ENCODE assay signal across 19 cellular contexts in genomic region chr11:46373787-46374740, GRCh38. TPM values are rescaled to one million over a fixed set of nuclear protein-coding genes. Genes with fewer than 3 reads are reported as not detected.
DNase-seq lines count a peak whose midpoint lies in the region; ATAC-seq and TF ChIP-seq lines count a peak whose summit lies in the region.
"Had no signal": no experiment of that assay in that cellular context is flagged by ENCODE, and none has a peak within 500 bp of the region (broad histone marks: within the 10 kb centered on the region; RNA-seq: fewer than 3 reads in every experiment).

No MANE protein-coding gene starts in this region.

- ATAC-seq in right cardiac atrium (no peak), omental fat pad (ENCODE audit: low FRiP score) (no peak)
- ATAC-seq: GM12878, HepG2 had no signal

- no peak overlapping the region for H3K14ac ChIP-seq in mesenchymal stem cell (ENCODE audit: low read length in 2 of 2)

- WGBS in right cardiac atrium: 85% methylated on average over 30 of the region's 30 CpGs
- 86% methylated on average over 30 of the region's 30 CpGs for WGBS in mesenchymal stem cell

- no peak overlapping the region for H3K23ac ChIP-seq in mesenchymal stem cell (ENCODE audit: low read length in 2 of 2)

- H2AFZ ChIP-seq in mesenchymal stem cell (ENCODE audit: low read depth, low read length): no peak overlapping the region

- no peak overlapping the region for H3K4me3 ChIP-seq in right cardiac atrium (ENCODE audit: low read length)
- H3K4me3 ChIP-seq in mesenchymal stem cell (ENCODE audit: insufficient read depth in 1 of 2, low read depth in 1 of 2, low read length in 2 of 2): no peak overlapping the region
- H3K4me3 ChIP-seq: BLaER1 treated with 17β-estradiol and CSF1 and Interleukin-3, amounts not matched to agents 10 nM and 100 nM; GM12878 had no signal

- no peak for TF ChIP-seq CTCF in omental fat pad (IDR thresholded peaks at IDR 0.05)

- intact Hi-C loops in right cardiac atrium (cut with DNase I): no loop called here
- intact Hi-C loops in cardiac septum (cut with DNase I): no loop called here

- DNase-seq in right cardiac atrium (peak in 2 of 3 donors; percentile 47 to 56), cardiac septum (ENCODE audit: low spot score) (no peak), cerebellar cortex (ENCODE audit: low spot score) (peak; percentile 51), mesenchymal stem cell (no peak), omental fat pad (ENCODE audit: low spot score) (no peak), caudate nucleus (lab: John Stamatoyannopoulos, UW) (no peak), nucleus accumbens (lab: John Stamatoyannopoulos, UW) (no peak)
- DNase-seq in activated effector memory CD4-positive, alpha-beta T cell treated with Interleukin-2 at 50 U/mL for 16 hours: no peak
- DNase-seq: ACHN; Calu3; CD4-positive, CD25-positive, alpha-beta regulatory T cell; DMS 273 treated with DMSO at 0.1 percent for 48 hours; GOT3; H9 had no signal

- no peak overlapping the region for H3K18ac ChIP-seq in mesenchymal stem cell (ENCODE audit: low read depth in 1 of 2, low read length in 2 of 2)

- H2BK15ac ChIP-seq in mesenchymal stem cell (ENCODE audit: low read depth, poor library complexity, severe bottlenecking): no peak overlapping the region

- H3K4me1 ChIP-seq in right cardiac atrium (ENCODE audit: control insufficient read depth, insufficient read depth, low read length): no peaks in the 10 kb centered on the region
- H3K4me1 ChIP-seq in mesenchymal stem cell (ENCODE audit: control insufficient read depth, insufficient read depth, low read depth, low read length): peaks cover 34% of the 10 kb centered on the region

- H3K27ac ChIP-seq in right cardiac atrium (ENCODE audit: low read length) (no peak overlapping the region), mesenchymal stem cell (ENCODE audit: low read length, poor library complexity, severe bottlenecking) (no peak overlapping the region), caudate nucleus (ENCODE audit: low read depth, low read length) (no peak overlapping the region)
- H3K27ac ChIP-seq: 22Rv1; BLaER1 treated with 17β-estradiol and CSF1 and Interleukin-3, amounts not matched to agents 10 nM and 100 nM had no signal

- H3K9me3 ChIP-seq in right cardiac atrium (ENCODE audit: control insufficient read depth, low read length): no peaks in the 10 kb centered on the region
- no peaks in the 10 kb centered on the region for H3K9me3 ChIP-seq in mesenchymal stem cell (ENCODE audit: control insufficient read depth, low read length)
- H3K9me3 ChIP-seq: BLaER1 treated with 17β-estradiol and CSF1 and Interleukin-3, amounts not matched to agents 10 nM and 100 nM had no signal

- H3K4ac ChIP-seq in mesenchymal stem cell (ENCODE audit: low read depth in 1 of 2, low read length in 2 of 2): no peak overlapping the region

- no peak overlapping the region for H3K9ac ChIP-seq in mesenchymal stem cell (ENCODE audit: low read length)
- H3K9ac ChIP-seq: BLaER1 treated with 17β-estradiol and CSF1 and Interleukin-3, amounts not matched to agents 10 nM and 100 nM had no signal

- no peak overlapping the region for H3K4me2 ChIP-seq in mesenchymal stem cell (ENCODE audit: low read length, poor library complexity, severe bottlenecking)
- H3K4me2 ChIP-seq: BLaER1 treated with 17β-estradiol and CSF1 and Interleukin-3, amounts not matched to agents 10 nM and 100 nM had no signal

- H3K79me1 ChIP-seq in mesenchymal stem cell (replicated peaks; ENCODE audit: low read length, poor library complexity, severe bottlenecking): peaks cover 19% of the 10 kb centered on the region

- no peak overlapping the region for H2BK120ac ChIP-seq in mesenchymal stem cell (ENCODE audit: low read depth, low read length)

- peak overlapping the region; percentile 29 for H4K91ac ChIP-seq in mesenchymal stem cell (ENCODE audit: low read length)

- peaks cover 45 to 91% of the 10 kb centered on the region in 2 experiments for H3K36me3 ChIP-seq in mesenchymal stem cell (ENCODE audit: control insufficient read depth in 1 of 2, insufficient read depth in 2 of 2, low read depth in 1 of 2, low read length in 2 of 2)

- no peak overlapping the region for H2BK12ac ChIP-seq in mesenchymal stem cell (ENCODE audit: low read length in 2 of 2)

- H3K27me3 ChIP-seq in right cardiac atrium (ENCODE audit: control insufficient read depth, insufficient read depth): no peaks in the 10 kb centered on the region
- no peaks in the 10 kb centered on the region for H3K27me3 ChIP-seq in mesenchymal stem cell (ENCODE audit: control insufficient read depth in 1 of 2, insufficient read depth in 1 of 2, low read length in 2 of 2)
- H3K27me3 ChIP-seq: BLaER1 treated with 17β-estradiol and CSF1 and Interleukin-3, amounts not matched to agents 10 nM and 100 nM had no signal

- H2BK5ac ChIP-seq in mesenchymal stem cell (ENCODE audit: low read depth, low read length, poor library complexity, severe bottlenecking): no peak overlapping the region

- H2AK5ac ChIP-seq in mesenchymal stem cell (ENCODE audit: low read length, severe bottlenecking): no peak overlapping the region

- no peak overlapping the region for H4K8ac ChIP-seq in mesenchymal stem cell (ENCODE audit: low read length)

RNA-seq across cellular contexts. Expression of gene MDK, which starts 7.4 kb away (rescaled TPM):
- 10 to 100 TPM in 3 of 4 donors, 1 to 10 TPM in 1; 9.9 to 18.8 (median 11.9) TPM for total RNA-seq in right cardiac atrium
- polyA plus RNA-seq in right cardiac atrium: 10.1 TPM
- 6.2 TPM for total RNA-seq in cardiac septum
- 777 TPM for polyA plus RNA-seq in mesenchymal stem cell (2013, experiment 1 of 2)
- polyA plus RNA-seq in mesenchymal stem cell (2013, experiment 2 of 2): 775 TPM
- 10 to 100 TPM; 11.7 to 18.1 (median 15.2) TPM for total RNA-seq in omental fat pad
- polyA plus RNA-seq: CD4-positive, CD25-positive, alpha-beta regulatory T cell had no signal

RNA-seq across cellular contexts. Expression of gene CHRM4, which starts 17.5 kb away (rescaled TPM):
- under 1 TPM in 2 of 4 donors, not detected in 2; 0.14 to 0.53 TPM for total RNA-seq in right cardiac atrium
- polyA plus RNA-seq in right cardiac atrium: 0.20 TPM
- total RNA-seq in cardiac septum: 0.27 TPM
- polyA plus RNA-seq in mesenchymal stem cell (2013, experiment 1 of 2): 0.08 TPM
- 0.07 TPM for polyA plus RNA-seq in mesenchymal stem cell (2013, experiment 2 of 2)
- total RNA-seq in omental fat pad: under 1 TPM in 2 of 4 donors, not detected in 2; 0.63 to 0.74 TPM
- total RNA-seq: Calu3, Daoy had no signal

RNA-seq across cellular contexts. Expression of gene DGKZ, which starts 26.8 kb away (rescaled TPM):
- 100 to 1,000 TPM in 2 of 4 donors, 10 to 100 TPM in 2; 75.8 to 108 (median 100) TPM for total RNA-seq in right cardiac atrium
- 87.5 TPM for polyA plus RNA-seq in right cardiac atrium
- total RNA-seq in cardiac septum: 66.8 TPM
- 40.1 TPM for polyA plus RNA-seq in mesenchymal stem cell (2013, experiment 1 of 2)
- 38.8 TPM for polyA plus RNA-seq in mesenchymal stem cell (2013, experiment 2 of 2)
- total RNA-seq in omental fat pad: 10 to 100 TPM; 29.2 to 79.4 (median 63.3) TPM

Comparison
In these comparisons a context has a peak if more than half of its experiments do, and no peak if none do; other contexts are left out.
1. DNase-seq: peak in right cardiac atrium (2 of 3) and cerebellar cortex (single experiment); none in cardiac septum (single experiment), mesenchymal stem cell (single experiment), omental fat pad (single experiment), caudate nucleus (0 of 61), activated effector memory CD4-positive, alpha-beta T cell treated with Interleukin-2 at 50 U/mL for 16 hours (single experiment) and nucleus accumbens (0 of 56).